In genomic region chr17:45780921-45781320, GRCh38 we compare ENCODE assay signal across 24 cellular contexts. TPM values are rescaled to one million over a fixed set of nuclear protein-coding genes. Genes with fewer than 3 reads are reported as not detected.
"Had no signal": no experiment of that assay in that cellular context is flagged by ENCODE, and none has a peak within 500 bp of the region (broad histone marks: within the 10 kb centered on the region; RNA-seq: fewer than 3 reads in every experiment).

No MANE protein-coding gene starts in this region.

- H3K9ac ChIP-seq: KMS-11, SK-N-SH had no signal

- H3K4me2 ChIP-seq: KMS-11, SK-N-SH had no signal

- H3K9me3 ChIP-seq: SK-N-SH had no signal

- H3K27ac ChIP-seq: KMS-11, RWPE1 had no signal

- DNase-seq: IMR-90, Kasumi-1, MM.1S, NCI-H1092 treated with DMSO at 0.1 percent for 48 hours, NCI-H1436, NCI-H187, NCI-H2029, NCI-H2081 treated with DMSO at 0.1 percent for 48 hours, NCI-H2171, NCI-H226, NCI-H446, NCI-H510A, NCI-H524 treated with DMSO at 0.1 percent for 48 hours, NCI-H69, NCI-H774, SHP77, SK-N-SH, SW 1271 had no signal

- H3K4me3 ChIP-seq: K562 had no signal

- ATAC-seq: HepG2, K562 had no signal

RNA-seq across cellular contexts. Expression of gene CRHR1, which starts 3.2 kb away (rescaled TPM):
- total RNA-seq: HepG2, HT-29, IMR-90, K562, M059J had no signal
- polyA plus RNA-seq: HepG2, IMR-90 had no signal
